1 cellular context compared by ENCODE assay signal in genomic region chr7:81501220-81501619, GRCh38.
TF ChIP-seq lines count a peak whose summit lies in the region.

No MANE protein-coding gene starts in this region.

TF ChIP-seq in GM23338, 12 proteins besides CTCF, POLR2A, EP300 and RAD21 (continued from another document):
- TF ChIP-seq ZNF462 (CRISPR knock-in tag; IDR thresholded peaks at IDR 0.05) (no peak), STAT1 (IDR thresholded peaks at IDR 0.05; ENCODE audit: unreplicated experiment) (no peak), JUNB (IDR thresholded peaks at IDR 0.05; ENCODE audit: unreplicated experiment) (no peak), REST (IDR thresholded peaks at IDR 0.05; ENCODE audit: unreplicated experiment) (no peak), ZNF331 (CRISPR knock-in tag; IDR thresholded peaks at IDR 0.05; ENCODE audit: low read depth) (no peak), POLR2AphosphoS5 (IDR thresholded peaks at IDR 0.05; ENCODE audit: low read depth) (no peak), EZH2phosphoT487 (IDR thresholded peaks at IDR 0.05; ENCODE audit: unreplicated experiment) (no peak), EZH2 (IDR thresholded peaks at IDR 0.05; ENCODE audit: low read depth, unreplicated experiment) (no peak)
TF ChIP-seq in GM23338: peak in this region for 0.
